21 cellular contexts compared by ENCODE assay signal in genomic region chr17:38343608-38343980, GRCh38. TPM values are rescaled to one million over a fixed set of nuclear protein-coding genes. Genes with fewer than 3 reads are reported as not detected.
"Had no signal": no experiment of that assay in that cellular context is flagged by ENCODE, and none has a peak within 500 bp of the region (broad histone marks: within the 10 kb centered on the region; RNA-seq: fewer than 3 reads in every experiment).

TSS of gene GPR179 (minus strand) at chr17:38343956. CDS start at chr17:38343789, 167 bp downstream.

- H3K27ac Mint-ChIP-seq: immature natural killer cell, memory B cell, nephron progenitor cell had no signal

- DNase-seq: cortex of kidney; effector memory CD4-positive, alpha-beta T cell; foreskin keratinocyte; immature natural killer cell; left lung; lower lobe of right lung; midbrain; nephron progenitor cell; sigmoid colon; stimulated activated CD4-positive, alpha-beta T cell treated with anti-CD3 and anti-CD28 coated beads, Interleukin-2, amount 100 ng/mL, for 24 hours; stimulated activated CD4-positive, alpha-beta T cell treated with anti-CD3 and anti-CD28 coated beads, Interleukin-4, amount 100 ng/mL, for 4 hours; stimulated activated naive CD4-positive, alpha-beta T cell; stomach; thyroid gland; uterus had no signal

- H3K36me3 Mint-ChIP-seq: immature natural killer cell, memory B cell had no signal

- H3K9me3 ChIP-seq: left lung, lower lobe of right lung, right atrium auricular region, sigmoid colon, stomach, thyroid gland, upper lobe of left lung, uterus had no signal

- H3K36me3 ChIP-seq: left lung, lower lobe of right lung, right atrium auricular region, sigmoid colon, stomach, thyroid gland, upper lobe of left lung, uterus had no signal

- H3K4me3 Mint-ChIP-seq: immature natural killer cell, memory B cell, nephron progenitor cell had no signal

- H3K4me1 ChIP-seq: foreskin keratinocyte, left lung, lower lobe of right lung, upper lobe of left lung, uterus had no signal

- H3K9me3 Mint-ChIP-seq: immature natural killer cell, memory B cell, nephron progenitor cell had no signal

- H3K27me3 ChIP-seq: left lung, right atrium auricular region, sigmoid colon, thyroid gland, upper lobe of left lung, uterus had no signal

- H3K4me1 Mint-ChIP-seq: immature natural killer cell, memory B cell had no signal

- H3K27ac ChIP-seq: foreskin keratinocyte, left lung, lower lobe of right lung, right atrium auricular region, sigmoid colon, skin epidermis, stomach, thyroid gland, upper lobe of left lung, uterus had no signal

- ATAC-seq: foreskin keratinocyte, left lung, lower lobe of right lung had no signal

- H3K4me3 ChIP-seq: left lung, lower lobe of right lung, right atrium auricular region, sigmoid colon, skin epidermis, stomach, thyroid gland, upper lobe of left lung, uterus had no signal

- FAIRE-seq: keratinocyte had no signal

RNA-seq across cellular contexts. Expression of gene GPR179, which starts in this region (rescaled TPM):
- total RNA-seq: epithelial cell of proximal tubule, foreskin keratinocyte, right atrium auricular region had no signal
- polyA plus RNA-seq: foreskin keratinocyte, immature natural killer cell had no signal
